In genomic region chrX:143340190-143340589, GRCh38 we compare ENCODE assay signal across 18 cellular contexts.
DNase-seq lines count a peak whose midpoint lies in the region; ATAC-seq and TF ChIP-seq lines count a peak whose summit lies in the region.
"Had no signal": no experiment of that assay in that cellular context is flagged by ENCODE, and none has a peak within 500 bp of the region (broad histone marks: within the 10 kb centered on the region; RNA-seq: fewer than 3 reads in every experiment).

No MANE protein-coding gene starts in this region.

- H3K27ac Mint-ChIP-seq in chondrocyte (ENCODE audit: unreplicated experiment) (no peak overlapping the region), type B pancreatic cell (no peak overlapping the region)
- no peak overlapping the region for H3K27ac Mint-ChIP-seq in activated T-cell treated with anti-CD3 and anti-CD28 coated beads, Interleukin-2, amount 50 U/mL, for 72 hours
- H3K27ac Mint-ChIP-seq: CD4-positive, alpha-beta memory T cell had no signal

- H3K9me3 Mint-ChIP-seq in chondrocyte (ENCODE audit: low read depth): peaks cover 34% of the 10 kb centered on the region
- H3K9me3 Mint-ChIP-seq in type B pancreatic cell: no peaks in the 10 kb centered on the region
- H3K9me3 Mint-ChIP-seq in activated T-cell treated with anti-CD3 and anti-CD28 coated beads, Interleukin-2, amount 50 U/mL, for 72 hours: peaks cover 3% of the 10 kb centered on the region in 2 donors

- DNase-seq in NCI-H748 (lab: John Stamatoyannopoulos, UW; ENCODE audit: unreplicated experiment) (peak; percentile 4), NCI-H748 treated with DMSO at 0.1 percent for 48 hours (lab: John Stamatoyannopoulos, UW) (no peak), NB4 (ENCODE audit: low read depth) (peak; percentile 1), chondrocyte (ENCODE audit: low spot score) (no peak), type B pancreatic cell (ENCODE audit: extremely low spot score, unreplicated experiment) (no peak), ecto neural progenitor cell (ENCODE audit: low spot score) (no peak)
- DNase-seq in activated T-cell treated with anti-CD3 and anti-CD28 coated beads, Interleukin-2, amount 50 U/mL, for 72 hours: no peak
- DNase-seq: Calu3; CD4-positive, alpha-beta memory T cell; DMS79 treated with DMSO at 0.1 percent for 48 hours; NCI-H1417; NCI-H187 treated with DMSO at 0.1 percent for 48 hours; NCI-H226; NCI-H524 treated with DMSO at 0.1 percent for 48 hours; SHP77 treated with DMSO at 0.1 percent for 48 hours; T-helper 1 cell had no signal

- no peaks in the 10 kb centered on the region for H3K4me1 Mint-ChIP-seq in chondrocyte (ENCODE audit: low read depth)
- no peaks in the 10 kb centered on the region for H3K4me1 Mint-ChIP-seq in type B pancreatic cell (ENCODE audit: unreplicated experiment)
- H3K4me1 Mint-ChIP-seq in activated T-cell treated with anti-CD3 and anti-CD28 coated beads, Interleukin-2, amount 50 U/mL, for 72 hours (ENCODE audit: low read depth): no peaks in the 10 kb centered on the region
- H3K4me1 Mint-ChIP-seq: CD4-positive, alpha-beta memory T cell had no signal

- TF ChIP-seq POLR2A in NB4 (IDR thresholded peaks at IDR 0.05; ENCODE audit: extremely low read depth, insufficient read length): no peak

- H3K4me3 Mint-ChIP-seq in chondrocyte (ENCODE audit: unreplicated experiment): no peak overlapping the region
- no peak overlapping the region for H3K4me3 Mint-ChIP-seq in type B pancreatic cell
- no peak overlapping the region for H3K4me3 Mint-ChIP-seq in activated T-cell treated with anti-CD3 and anti-CD28 coated beads, Interleukin-2, amount 50 U/mL, for 72 hours
- H3K4me3 Mint-ChIP-seq: CD4-positive, alpha-beta memory T cell had no signal

- no peaks in the 10 kb centered on the region for H3K27me3 Mint-ChIP-seq in chondrocyte (ENCODE audit: low read depth)
- no peaks in the 10 kb centered on the region for H3K27me3 Mint-ChIP-seq in type B pancreatic cell
- H3K27me3 Mint-ChIP-seq in activated T-cell treated with anti-CD3 and anti-CD28 coated beads, Interleukin-2, amount 50 U/mL, for 72 hours (ENCODE audit: low read depth): no peaks in the 10 kb centered on the region
- H3K27me3 Mint-ChIP-seq: CD4-positive, alpha-beta memory T cell had no signal

- H3K36me3 Mint-ChIP-seq in chondrocyte (ENCODE audit: low read depth): no peaks in the 10 kb centered on the region
- no peaks in the 10 kb centered on the region for H3K36me3 Mint-ChIP-seq in type B pancreatic cell
- H3K36me3 Mint-ChIP-seq in activated T-cell treated with anti-CD3 and anti-CD28 coated beads, Interleukin-2, amount 50 U/mL, for 72 hours (ENCODE audit: insufficient read depth in 2 of 2): peaks cover 0 to 2% of the 10 kb centered on the region in 2 donors
- H3K36me3 Mint-ChIP-seq: CD4-positive, alpha-beta memory T cell had no signal

- H3K4me3 ChIP-seq in NB4 (ENCODE audit: low read depth, low read length): no peak overlapping the region
- H3K4me3 ChIP-seq: HAP-1 had no signal

- ATAC-seq in activated T-cell treated with anti-CD3 and anti-CD28 coated beads, Interleukin-2, amount 50 U/mL, for 72 hours (replicated peaks in 1 of 2): no peak
- ATAC-seq in HG02870 (IDR thresholded peaks at IDR 0.05; ENCODE audit: unreplicated experiment): no peak

- TF ChIP-seq CTCF in NB4 (IDR thresholded peaks at IDR 0.05; ENCODE audit: low read depth, low read length) (no peak), chondrocyte (IDR thresholded peaks at IDR 0.05) (peak; percentile 16), type B pancreatic cell (conservative IDR thresholded peaks at IDR 0.05) (peak; percentile 49)

Comparison
In these comparisons a context has a peak if more than half of its experiments do, and no peak if none do; other contexts are left out.
1. DNase-seq: peak in NCI-H748 (single experiment) and NB4 (single experiment); none in NCI-H748 treated with DMSO at 0.1 percent for 48 hours (single experiment), chondrocyte (single experiment), type B pancreatic cell (single experiment), ecto neural progenitor cell (single experiment) and activated T-cell treated with anti-CD3 and anti-CD28 coated beads, Interleukin-2, amount 50 U/mL, for 72 hours (0 of 2).